10 cellular contexts compared by ENCODE assay signal in the genomic region with DNA sequence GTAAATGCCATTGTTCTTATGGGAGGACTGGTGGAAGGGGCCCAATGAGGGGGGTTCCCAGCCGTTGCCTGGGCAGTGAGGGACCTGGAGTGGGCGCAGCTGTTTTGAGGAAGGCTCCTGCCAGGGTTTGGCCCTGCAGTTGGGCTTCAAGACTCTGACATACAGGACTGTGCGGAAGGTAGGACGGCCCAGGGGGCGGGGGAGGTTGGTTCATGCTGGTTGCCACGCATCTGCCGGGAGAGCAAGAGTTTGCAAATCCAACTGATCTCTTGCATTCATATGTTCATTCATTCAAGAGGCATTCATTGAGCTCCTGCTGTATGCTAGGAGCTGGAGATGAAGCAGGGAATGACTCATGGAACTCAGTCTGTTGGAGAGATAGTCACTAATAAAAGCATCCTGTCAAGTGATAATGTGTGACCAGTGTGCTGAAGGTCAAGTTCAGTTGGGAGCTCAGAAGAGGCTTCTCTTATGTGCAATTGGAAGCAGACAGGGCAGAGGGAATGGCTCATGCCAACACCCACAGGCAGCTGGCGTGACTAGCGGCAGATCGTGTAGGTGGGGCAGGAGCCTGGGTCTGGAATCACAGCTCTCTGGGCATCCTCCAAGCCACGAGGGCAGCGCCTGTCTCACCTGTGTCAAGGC. TPM values are rescaled to one million over a fixed set of nuclear protein-coding genes. Genes with fewer than 3 reads are reported as not detected.
DNase-seq lines count a peak whose midpoint lies in the region; ATAC-seq lines count a peak whose summit lies in the region.
"Had no signal": no experiment of that assay in that cellular context is flagged by ENCODE, and none has a peak within 500 bp of the region (broad histone marks: within the 10 kb centered on the region; RNA-seq: fewer than 3 reads in every experiment).

No MANE protein-coding gene starts in this region.

- peaks cover 33% of the 10 kb centered on the region for H3K4me1 ChIP-seq in iPS-20b (ENCODE audit: insufficient read depth, low read length)

- H3K36me3 Mint-ChIP-seq in stimulated activated naive CD8-positive, alpha-beta T cell treated with anti-CD3 and anti-CD28 coated beads, Interleukin-15, Interleukin-2, amounts not matched to agents 100 ng/mL and 50 ng/mL, for 24 hours (ENCODE audit: low read depth), result peaks cover 43% of the 10 kb centered on the region
- peaks cover 41% of the 10 kb centered on the region for H3K36me3 Mint-ChIP-seq in activated CD8-positive, alpha-beta T cell treated with anti-CD3 and anti-CD28 coated beads, Interleukin-2, amount 10 ng/mL, durations not matched to agents 7 days and 5 days (ENCODE audit: low read depth)

- H3K27me3 ChIP-seq in iPS-20b (ENCODE audit: insufficient read depth, low read length), result no peaks in the 10 kb centered on the region
- H3K27me3 ChIP-seq: ascending aorta had no signal

- ATAC-seq in stimulated activated naive CD8-positive, alpha-beta T cell treated with anti-CD3 and anti-CD28 coated beads, Interleukin-15, Interleukin-2, amounts not matched to agents 100 U/mL and 50 U/mL, for 24 hours, result no peak
- no peak for ATAC-seq in activated CD8-positive, alpha-beta T cell treated with anti-CD3 and anti-CD28 coated beads, Interleukin-2, amount 10 ng/mL, durations not matched to agents 7 days and 5 days
- ATAC-seq in GM21723 (IDR thresholded peaks at IDR 0.05; ENCODE audit: unreplicated experiment) (no peak), GM21737 (IDR thresholded peaks at IDR 0.05; ENCODE audit: unreplicated experiment) (no peak), GM21717 (IDR thresholded peaks at IDR 0.05; ENCODE audit: unreplicated experiment) (no peak)

- H3K9me3 ChIP-seq in iPS-20b (ENCODE audit: insufficient read depth, low read depth, low read length), result no peaks in the 10 kb centered on the region
- H3K9me3 ChIP-seq: ascending aorta had no signal

- no peaks in the 10 kb centered on the region for H3K9me3 Mint-ChIP-seq in stimulated activated naive CD8-positive, alpha-beta T cell treated with anti-CD3 and anti-CD28 coated beads, Interleukin-15, Interleukin-2, amounts not matched to agents 100 ng/mL and 50 ng/mL, for 24 hours
- no peaks in the 10 kb centered on the region for H3K9me3 Mint-ChIP-seq in activated CD8-positive, alpha-beta T cell treated with anti-CD3 and anti-CD28 coated beads, Interleukin-2, amount 10 ng/mL, durations not matched to agents 7 days and 5 days (ENCODE audit: insufficient read depth)

- no peak for DNase-seq in stimulated activated naive CD8-positive, alpha-beta T cell treated with anti-CD3 and anti-CD28 coated beads, Interleukin-15, Interleukin-2, amounts not matched to agents 100 U/mL and 50 U/mL, for 24 hours
- DNase-seq in activated CD8-positive, alpha-beta T cell treated with anti-CD3 and anti-CD28 coated beads, Interleukin-2, amount 10 ng/mL, durations not matched to agents 7 days and 5 days, result no peak
- DNase-seq in SKM-1 (lab: John Stamatoyannopoulos, UW; ENCODE audit: unreplicated experiment), result no peak
- DNase-seq: GF-D8 had no signal

- peak overlapping the region; percentile 65 for H3K27ac Mint-ChIP-seq in stimulated activated naive CD8-positive, alpha-beta T cell treated with anti-CD3 and anti-CD28 coated beads, Interleukin-15, Interleukin-2, amounts not matched to agents 100 ng/mL and 50 ng/mL, for 24 hours
- H3K27ac Mint-ChIP-seq in activated CD8-positive, alpha-beta T cell treated with anti-CD3 and anti-CD28 coated beads, Interleukin-2, amount 10 ng/mL, durations not matched to agents 7 days and 5 days, result peak overlapping the region; percentile 91

- H3K27me3 Mint-ChIP-seq in stimulated activated naive CD8-positive, alpha-beta T cell treated with anti-CD3 and anti-CD28 coated beads, Interleukin-15, Interleukin-2, amounts not matched to agents 100 ng/mL and 50 ng/mL, for 24 hours, result no peaks in the 10 kb centered on the region
- H3K27me3 Mint-ChIP-seq in activated CD8-positive, alpha-beta T cell treated with anti-CD3 and anti-CD28 coated beads, Interleukin-2, amount 10 ng/mL, durations not matched to agents 7 days and 5 days (ENCODE audit: low read depth), result no peaks in the 10 kb centered on the region

- H3K4me3 ChIP-seq in iPS-20b (ENCODE audit: low read length), result no peak overlapping the region
- H3K4me3 ChIP-seq: ascending aorta had no signal

- H3K27ac ChIP-seq in iPS-20b (ENCODE audit: low read length), result no peak overlapping the region

- POLR2A ChIA-PET in activated CD8-positive, alpha-beta T cell treated with anti-CD3 and anti-CD28 coated beads, Interleukin-2, amount 10 ng/mL, durations not matched to agents 7 days and 5 days (lab: Charles Lee), result interaction anchor here (1.2 to 1.6 kb wide), 3 partner anchors 8 to 16 kb away, joined by 3 to 4 read pairs (median 4); no protein-coding TSS in a partner anchor

- H3K4me1 Mint-ChIP-seq in stimulated activated naive CD8-positive, alpha-beta T cell treated with anti-CD3 and anti-CD28 coated beads, Interleukin-15, Interleukin-2, amounts not matched to agents 100 ng/mL and 50 ng/mL, for 24 hours (ENCODE audit: low read depth), result peaks cover 72% of the 10 kb centered on the region
- peaks cover 74% of the 10 kb centered on the region for H3K4me1 Mint-ChIP-seq in activated CD8-positive, alpha-beta T cell treated with anti-CD3 and anti-CD28 coated beads, Interleukin-2, amount 10 ng/mL, durations not matched to agents 7 days and 5 days (ENCODE audit: low read depth)

- H3K9ac ChIP-seq in iPS-20b (ENCODE audit: low read depth, low read length), result 0 out of 2 replicates have a peak overlapping the region, but pooled peaks have one; percentile 7

- no peaks in the 10 kb centered on the region for H3K36me3 ChIP-seq in iPS-20b (ENCODE audit: insufficient read depth, low read depth, low read length)

- no peak overlapping the region for H3K4me3 Mint-ChIP-seq in stimulated activated naive CD8-positive, alpha-beta T cell treated with anti-CD3 and anti-CD28 coated beads, Interleukin-15, Interleukin-2, amounts not matched to agents 100 ng/mL and 50 ng/mL, for 24 hours
- no peak overlapping the region for H3K4me3 Mint-ChIP-seq in activated CD8-positive, alpha-beta T cell treated with anti-CD3 and anti-CD28 coated beads, Interleukin-2, amount 10 ng/mL, durations not matched to agents 7 days and 5 days

- CTCF ChIA-PET in activated CD8-positive, alpha-beta T cell treated with anti-CD3 and anti-CD28 coated beads, Interleukin-2, amount 10 ng/mL, durations not matched to agents 7 days and 5 days (lab: Charles Lee), result interaction anchor here (1.5 to 24.7 kb wide), 8 partner anchors 9 to 37 kb away, joined by 5 to 1088 read pairs (median 8); no protein-coding TSS in a partner anchor

RNA-seq across cellular contexts. Expression of gene SH2B3, which starts 7.8 kb away (rescaled TPM):
- total RNA-seq in activated CD8-positive, alpha-beta T cell treated with anti-CD3 and anti-CD28 coated beads, Interleukin-2, amount 10 ng/mL, durations not matched to agents 7 days and 5 days, result 10 to 100 TPM; 49.9 to 50.9 TPM

RNA-seq across cellular contexts. Expression of gene PHETA1, which starts 44.7 kb away (rescaled TPM):
- 1 to 10 TPM; 1.1 to 1.7 TPM for total RNA-seq in activated CD8-positive, alpha-beta T cell treated with anti-CD3 and anti-CD28 coated beads, Interleukin-2, amount 10 ng/mL, durations not matched to agents 7 days and 5 days
